ENCODE assay signal across 1 cellular context in the genomic region with DNA sequence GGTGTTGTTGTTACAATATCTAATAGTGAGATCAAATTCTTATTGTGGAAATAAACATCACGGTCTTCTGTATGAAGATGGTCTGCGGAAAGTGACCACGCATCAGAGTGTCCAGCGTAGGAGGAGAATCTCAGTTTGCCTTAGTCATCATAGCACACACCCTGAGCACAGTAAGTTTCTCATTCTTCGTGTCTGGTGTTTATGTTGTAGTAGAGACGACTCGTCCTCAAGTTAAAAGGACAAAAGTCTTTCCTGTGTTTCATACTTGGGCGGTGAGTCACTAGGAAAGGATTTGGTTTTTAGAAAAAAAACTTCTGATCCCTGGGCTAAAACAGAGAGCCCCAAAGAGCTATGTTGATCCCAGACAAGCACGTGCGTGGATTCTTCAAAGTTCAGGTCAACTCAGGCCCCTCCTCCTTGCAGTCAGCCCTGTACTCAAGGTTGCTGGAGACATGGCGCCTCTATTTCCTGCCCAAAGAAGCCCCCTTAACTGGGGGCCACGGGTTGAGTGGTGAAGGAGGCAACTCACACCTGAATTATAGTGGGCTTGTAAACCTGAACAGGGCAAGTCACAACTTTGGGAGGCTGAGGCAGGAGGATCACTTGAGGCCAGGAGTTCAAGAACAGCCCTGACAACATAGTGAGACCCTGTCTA.
TF ChIP-seq lines count a peak whose summit lies in the region.

No MANE protein-coding gene starts in this region.

TF ChIP-seq in HepG2, 621 proteins besides CTCF, POLR2A, EP300 and RAD21 (continued from another document and continues in another):
- TF ChIP-seq, protein P1, sequence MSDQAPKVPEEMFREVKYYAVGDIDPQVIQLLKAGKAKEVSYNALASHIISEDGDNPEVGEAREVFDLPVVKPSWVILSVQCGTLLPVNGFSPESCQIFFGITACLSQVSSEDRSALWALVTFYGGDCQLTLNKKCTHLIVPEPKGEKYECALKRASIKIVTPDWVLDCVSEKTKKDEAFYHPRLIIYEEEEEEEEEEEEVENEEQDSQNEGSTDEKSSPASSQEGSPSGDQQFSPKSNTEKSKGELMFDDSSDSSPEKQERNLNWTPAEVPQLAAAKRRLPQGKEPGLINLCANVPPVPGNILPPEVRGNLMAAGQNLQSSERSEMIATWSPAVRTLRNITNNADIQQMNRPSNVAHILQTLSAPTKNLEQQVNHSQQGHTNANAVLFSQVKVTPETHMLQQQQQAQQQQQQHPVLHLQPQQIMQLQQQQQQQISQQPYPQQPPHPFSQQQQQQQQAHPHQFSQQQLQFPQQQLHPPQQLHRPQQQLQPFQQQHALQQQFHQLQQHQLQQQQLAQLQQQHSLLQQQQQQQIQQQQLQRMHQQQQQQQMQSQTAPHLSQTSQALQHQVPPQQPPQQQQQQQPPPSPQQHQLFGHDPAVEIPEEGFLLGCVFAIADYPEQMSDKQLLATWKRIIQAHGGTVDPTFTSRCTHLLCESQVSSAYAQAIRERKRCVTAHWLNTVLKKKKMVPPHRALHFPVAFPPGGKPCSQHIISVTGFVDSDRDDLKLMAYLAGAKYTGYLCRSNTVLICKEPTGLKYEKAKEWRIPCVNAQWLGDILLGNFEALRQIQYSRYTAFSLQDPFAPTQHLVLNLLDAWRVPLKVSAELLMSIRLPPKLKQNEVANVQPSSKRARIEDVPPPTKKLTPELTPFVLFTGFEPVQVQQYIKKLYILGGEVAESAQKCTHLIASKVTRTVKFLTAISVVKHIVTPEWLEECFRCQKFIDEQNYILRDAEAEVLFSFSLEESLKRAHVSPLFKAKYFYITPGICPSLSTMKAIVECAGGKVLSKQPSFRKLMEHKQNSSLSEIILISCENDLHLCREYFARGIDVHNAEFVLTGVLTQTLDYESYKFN (CRISPR knock-in tag; conservative IDR thresholded peaks at IDR 0.05), result peak; percentile 93
- peak; percentile 96 for TF ChIP-seq ZBTB7B (CRISPR knock-in tag; IDR thresholded peaks at IDR 0.05)
- peak; percentile 28; the same call in 1 of the 2 replicates for TF ChIP-seq ZNF768 (CRISPR knock-in tag; IDR thresholded peaks at IDR 0.05)
- TF ChIP-seq XRCC5 (optimal IDR thresholded peaks at IDR 0.05; ENCODE audit: low read length), result no peak
- 0 out of 2 replicates have a peak, but pooled peaks have one; percentile 56 for TF ChIP-seq ZNF607 (CRISPR knock-in tag; IDR thresholded peaks at IDR 0.05; ENCODE audit: borderline replicate concordance)
- TF ChIP-seq, protein P2, sequence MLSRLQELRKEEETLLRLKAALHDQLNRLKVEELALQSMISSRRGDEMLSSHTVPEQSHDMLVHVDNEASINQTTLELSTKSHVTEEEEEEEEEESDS (CRISPR knock-in tag; IDR thresholded peaks at IDR 0.05; ENCODE audit: borderline replicate concordance), result 0 out of 2 replicates have a peak, but pooled peaks have one; percentile 48
- TF ChIP-seq, protein P3, sequence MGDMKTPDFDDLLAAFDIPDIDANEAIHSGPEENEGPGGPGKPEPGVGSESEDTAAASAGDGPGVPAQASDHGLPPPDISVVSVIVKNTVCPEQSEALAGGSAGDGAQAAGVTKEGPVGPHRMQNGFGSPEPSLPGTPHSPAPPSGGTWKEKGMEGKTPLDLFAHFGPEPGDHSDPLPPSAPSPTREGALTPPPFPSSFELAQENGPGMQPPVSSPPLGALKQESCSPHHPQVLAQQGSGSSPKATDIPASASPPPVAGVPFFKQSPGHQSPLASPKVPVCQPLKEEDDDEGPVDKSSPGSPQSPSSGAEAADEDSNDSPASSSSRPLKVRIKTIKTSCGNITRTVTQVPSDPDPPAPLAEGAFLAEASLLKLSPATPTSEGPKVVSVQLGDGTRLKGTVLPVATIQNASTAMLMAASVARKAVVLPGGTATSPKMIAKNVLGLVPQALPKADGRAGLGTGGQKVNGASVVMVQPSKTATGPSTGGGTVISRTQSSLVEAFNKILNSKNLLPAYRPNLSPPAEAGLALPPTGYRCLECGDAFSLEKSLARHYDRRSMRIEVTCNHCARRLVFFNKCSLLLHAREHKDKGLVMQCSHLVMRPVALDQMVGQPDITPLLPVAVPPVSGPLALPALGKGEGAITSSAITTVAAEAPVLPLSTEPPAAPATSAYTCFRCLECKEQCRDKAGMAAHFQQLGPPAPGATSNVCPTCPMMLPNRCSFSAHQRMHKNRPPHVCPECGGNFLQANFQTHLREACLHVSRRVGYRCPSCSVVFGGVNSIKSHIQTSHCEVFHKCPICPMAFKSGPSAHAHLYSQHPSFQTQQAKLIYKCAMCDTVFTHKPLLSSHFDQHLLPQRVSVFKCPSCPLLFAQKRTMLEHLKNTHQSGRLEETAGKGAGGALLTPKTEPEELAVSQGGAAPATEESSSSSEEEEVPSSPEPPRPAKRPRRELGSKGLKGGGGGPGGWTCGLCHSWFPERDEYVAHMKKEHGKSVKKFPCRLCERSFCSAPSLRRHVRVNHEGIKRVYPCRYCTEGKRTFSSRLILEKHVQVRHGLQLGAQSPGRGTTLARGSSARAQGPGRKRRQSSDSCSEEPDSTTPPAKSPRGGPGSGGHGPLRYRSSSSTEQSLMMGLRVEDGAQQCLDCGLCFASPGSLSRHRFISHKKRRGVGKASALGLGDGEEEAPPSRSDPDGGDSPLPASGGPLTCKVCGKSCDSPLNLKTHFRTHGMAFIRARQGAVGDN (CRISPR knock-in tag; IDR thresholded peaks at IDR 0.05), result no peak; the same call in 1 of the 2 replicates
- peak; percentile 67 for TF ChIP-seq ZNF547 (CRISPR knock-in tag; IDR thresholded peaks at IDR 0.05)
- TF ChIP-seq, protein P4, sequence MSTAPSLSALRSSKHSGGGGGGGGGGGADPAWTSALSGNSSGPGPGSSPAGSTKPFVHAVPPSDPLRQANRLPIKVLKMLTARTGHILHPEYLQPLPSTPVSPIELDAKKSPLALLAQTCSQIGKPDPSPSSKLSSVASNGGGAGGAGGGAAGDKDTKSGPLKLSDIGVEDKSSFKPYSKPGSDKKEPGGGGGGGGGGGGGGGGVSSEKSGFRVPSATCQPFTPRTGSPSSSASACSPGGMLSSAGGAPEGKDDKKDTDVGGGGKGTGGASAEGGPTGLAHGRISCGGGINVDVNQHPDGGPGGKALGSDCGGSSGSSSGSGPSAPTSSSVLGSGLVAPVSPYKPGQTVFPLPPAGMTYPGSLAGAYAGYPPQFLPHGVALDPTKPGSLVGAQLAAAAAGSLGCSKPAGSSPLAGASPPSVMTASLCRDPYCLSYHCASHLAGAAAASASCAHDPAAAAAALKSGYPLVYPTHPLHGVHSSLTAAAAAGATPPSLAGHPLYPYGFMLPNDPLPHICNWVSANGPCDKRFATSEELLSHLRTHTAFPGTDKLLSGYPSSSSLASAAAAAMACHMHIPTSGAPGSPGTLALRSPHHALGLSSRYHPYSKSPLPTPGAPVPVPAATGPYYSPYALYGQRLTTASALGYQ (CRISPR knock-in tag; IDR thresholded peaks at IDR 0.05), result peak; percentile 92
- TF ChIP-seq ZNF790 (CRISPR knock-in tag; IDR thresholded peaks at IDR 0.05; ENCODE audit: borderline replicate concordance), result 0 out of 2 replicates have a peak, but pooled peaks have one; percentile 17
- TF ChIP-seq, protein P5, sequence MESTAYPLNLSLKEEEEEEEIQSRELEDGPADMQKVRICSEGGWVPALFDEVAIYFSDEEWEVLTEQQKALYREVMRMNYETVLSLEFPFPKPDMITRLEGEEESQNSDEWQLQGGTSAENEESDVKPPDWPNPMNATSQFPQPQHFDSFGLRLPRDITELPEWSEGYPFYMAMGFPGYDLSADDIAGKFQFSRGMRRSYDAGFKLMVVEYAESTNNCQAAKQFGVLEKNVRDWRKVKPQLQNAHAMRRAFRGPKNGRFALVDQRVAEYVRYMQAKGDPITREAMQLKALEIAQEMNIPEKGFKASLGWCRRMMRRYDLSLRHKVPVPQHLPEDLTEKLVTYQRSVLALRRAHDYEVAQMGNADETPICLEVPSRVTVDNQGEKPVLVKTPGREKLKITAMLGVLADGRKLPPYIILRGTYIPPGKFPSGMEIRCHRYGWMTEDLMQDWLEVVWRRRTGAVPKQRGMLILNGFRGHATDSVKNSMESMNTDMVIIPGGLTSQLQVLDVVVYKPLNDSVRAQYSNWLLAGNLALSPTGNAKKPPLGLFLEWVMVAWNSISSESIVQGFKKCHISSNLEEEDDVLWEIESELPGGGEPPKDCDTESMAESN (CRISPR knock-in tag; conservative IDR thresholded peaks at IDR 0.05), result 0 out of 2 replicates have a peak, but pooled peaks have one; percentile 8
- peak; percentile 71; the same call in 1 of the 2 replicates for TF ChIP-seq MIER3 (CRISPR knock-in tag; IDR thresholded peaks at IDR 0.05; ENCODE audit: borderline replicate concordance)
- TF ChIP-seq ZNF335 (CRISPR knock-in tag; IDR thresholded peaks at IDR 0.05), result 0 out of 2 replicates have a peak, but pooled peaks have one; percentile 60
- TF ChIP-seq ZNF430 (CRISPR knock-in tag; IDR thresholded peaks at IDR 0.05), result peak; percentile 92
- TF ChIP-seq, protein P6, sequence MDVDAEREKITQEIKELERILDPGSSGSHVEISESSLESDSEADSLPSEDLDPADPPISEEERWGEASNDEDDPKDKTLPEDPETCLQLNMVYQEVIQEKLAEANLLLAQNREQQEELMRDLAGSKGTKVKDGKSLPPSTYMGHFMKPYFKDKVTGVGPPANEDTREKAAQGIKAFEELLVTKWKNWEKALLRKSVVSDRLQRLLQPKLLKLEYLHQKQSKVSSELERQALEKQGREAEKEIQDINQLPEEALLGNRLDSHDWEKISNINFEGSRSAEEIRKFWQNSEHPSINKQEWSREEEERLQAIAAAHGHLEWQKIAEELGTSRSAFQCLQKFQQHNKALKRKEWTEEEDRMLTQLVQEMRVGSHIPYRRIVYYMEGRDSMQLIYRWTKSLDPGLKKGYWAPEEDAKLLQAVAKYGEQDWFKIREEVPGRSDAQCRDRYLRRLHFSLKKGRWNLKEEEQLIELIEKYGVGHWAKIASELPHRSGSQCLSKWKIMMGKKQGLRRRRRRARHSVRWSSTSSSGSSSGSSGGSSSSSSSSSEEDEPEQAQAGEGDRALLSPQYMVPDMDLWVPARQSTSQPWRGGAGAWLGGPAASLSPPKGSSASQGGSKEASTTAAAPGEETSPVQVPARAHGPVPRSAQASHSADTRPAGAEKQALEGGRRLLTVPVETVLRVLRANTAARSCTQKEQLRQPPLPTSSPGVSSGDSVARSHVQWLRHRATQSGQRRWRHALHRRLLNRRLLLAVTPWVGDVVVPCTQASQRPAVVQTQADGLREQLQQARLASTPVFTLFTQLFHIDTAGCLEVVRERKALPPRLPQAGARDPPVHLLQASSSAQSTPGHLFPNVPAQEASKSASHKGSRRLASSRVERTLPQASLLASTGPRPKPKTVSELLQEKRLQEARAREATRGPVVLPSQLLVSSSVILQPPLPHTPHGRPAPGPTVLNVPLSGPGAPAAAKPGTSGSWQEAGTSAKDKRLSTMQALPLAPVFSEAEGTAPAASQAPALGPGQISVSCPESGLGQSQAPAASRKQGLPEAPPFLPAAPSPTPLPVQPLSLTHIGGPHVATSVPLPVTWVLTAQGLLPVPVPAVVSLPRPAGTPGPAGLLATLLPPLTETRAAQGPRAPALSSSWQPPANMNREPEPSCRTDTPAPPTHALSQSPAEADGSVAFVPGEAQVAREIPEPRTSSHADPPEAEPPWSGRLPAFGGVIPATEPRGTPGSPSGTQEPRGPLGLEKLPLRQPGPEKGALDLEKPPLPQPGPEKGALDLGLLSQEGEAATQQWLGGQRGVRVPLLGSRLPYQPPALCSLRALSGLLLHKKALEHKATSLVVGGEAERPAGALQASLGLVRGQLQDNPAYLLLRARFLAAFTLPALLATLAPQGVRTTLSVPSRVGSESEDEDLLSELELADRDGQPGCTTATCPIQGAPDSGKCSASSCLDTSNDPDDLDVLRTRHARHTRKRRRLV (CRISPR knock-in tag; IDR thresholded peaks at IDR 0.05), result no peak
- TF ChIP-seq CHCHD3 (CRISPR knock-in tag; IDR thresholded peaks at IDR 0.05), result no peak
- peak; percentile 9; the same call in 1 of the 2 replicates for TF ChIP-seq ZNF263 (CRISPR knock-in tag; IDR thresholded peaks at IDR 0.05)
- TF ChIP-seq, protein P7, sequence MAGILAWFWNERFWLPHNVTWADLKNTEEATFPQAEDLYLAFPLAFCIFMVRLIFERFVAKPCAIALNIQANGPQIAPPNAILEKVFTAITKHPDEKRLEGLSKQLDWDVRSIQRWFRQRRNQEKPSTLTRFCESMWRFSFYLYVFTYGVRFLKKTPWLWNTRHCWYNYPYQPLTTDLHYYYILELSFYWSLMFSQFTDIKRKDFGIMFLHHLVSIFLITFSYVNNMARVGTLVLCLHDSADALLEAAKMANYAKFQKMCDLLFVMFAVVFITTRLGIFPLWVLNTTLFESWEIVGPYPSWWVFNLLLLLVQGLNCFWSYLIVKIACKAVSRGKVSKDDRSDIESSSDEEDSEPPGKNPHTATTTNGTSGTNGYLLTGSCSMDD (CRISPR knock-in tag; IDR thresholded peaks at IDR 0.05), result no peak
- peak; percentile 86 for TF ChIP-seq ETV5 (CRISPR knock-in tag; IDR thresholded peaks at IDR 0.05; ENCODE audit: borderline replicate concordance)
- peak; percentile 40; the same call in 1 of the 2 replicates for TF ChIP-seq NR2C2 (CRISPR knock-in tag; IDR thresholded peaks at IDR 0.05; ENCODE audit: borderline replicate concordance)
- TF ChIP-seq, protein P8, sequence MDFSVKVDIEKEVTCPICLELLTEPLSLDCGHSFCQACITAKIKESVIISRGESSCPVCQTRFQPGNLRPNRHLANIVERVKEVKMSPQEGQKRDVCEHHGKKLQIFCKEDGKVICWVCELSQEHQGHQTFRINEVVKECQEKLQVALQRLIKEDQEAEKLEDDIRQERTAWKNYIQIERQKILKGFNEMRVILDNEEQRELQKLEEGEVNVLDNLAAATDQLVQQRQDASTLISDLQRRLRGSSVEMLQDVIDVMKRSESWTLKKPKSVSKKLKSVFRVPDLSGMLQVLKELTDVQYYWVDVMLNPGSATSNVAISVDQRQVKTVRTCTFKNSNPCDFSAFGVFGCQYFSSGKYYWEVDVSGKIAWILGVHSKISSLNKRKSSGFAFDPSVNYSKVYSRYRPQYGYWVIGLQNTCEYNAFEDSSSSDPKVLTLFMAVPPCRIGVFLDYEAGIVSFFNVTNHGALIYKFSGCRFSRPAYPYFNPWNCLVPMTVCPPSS (IDR thresholded peaks at IDR 0.05), result no peak
- 0 out of 2 replicates have a peak, but pooled peaks have one; percentile 53 for TF ChIP-seq MEIS2 (CRISPR knock-in tag; IDR thresholded peaks at IDR 0.05)
- TF ChIP-seq MED1 (CRISPR knock-in tag; IDR thresholded peaks at IDR 0.05), result peak; percentile 80
- TF ChIP-seq, protein P9, sequence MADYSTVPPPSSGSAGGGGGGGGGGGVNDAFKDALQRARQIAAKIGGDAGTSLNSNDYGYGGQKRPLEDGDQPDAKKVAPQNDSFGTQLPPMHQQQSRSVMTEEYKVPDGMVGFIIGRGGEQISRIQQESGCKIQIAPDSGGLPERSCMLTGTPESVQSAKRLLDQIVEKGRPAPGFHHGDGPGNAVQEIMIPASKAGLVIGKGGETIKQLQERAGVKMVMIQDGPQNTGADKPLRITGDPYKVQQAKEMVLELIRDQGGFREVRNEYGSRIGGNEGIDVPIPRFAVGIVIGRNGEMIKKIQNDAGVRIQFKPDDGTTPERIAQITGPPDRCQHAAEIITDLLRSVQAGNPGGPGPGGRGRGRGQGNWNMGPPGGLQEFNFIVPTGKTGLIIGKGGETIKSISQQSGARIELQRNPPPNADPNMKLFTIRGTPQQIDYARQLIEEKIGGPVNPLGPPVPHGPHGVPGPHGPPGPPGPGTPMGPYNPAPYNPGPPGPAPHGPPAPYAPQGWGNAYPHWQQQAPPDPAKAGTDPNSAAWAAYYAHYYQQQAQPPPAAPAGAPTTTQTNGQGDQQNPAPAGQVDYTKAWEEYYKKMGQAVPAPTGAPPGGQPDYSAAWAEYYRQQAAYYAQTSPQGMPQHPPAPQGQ (CRISPR knock-in tag; IDR thresholded peaks at IDR 0.05; ENCODE audit: borderline replicate concordance), result 0 out of 2 replicates have a peak, but pooled peaks have one; percentile 86
- TF ChIP-seq ZNF501 (CRISPR knock-in tag; IDR thresholded peaks at IDR 0.05), result peak; percentile 72
- TF ChIP-seq, protein P10, sequence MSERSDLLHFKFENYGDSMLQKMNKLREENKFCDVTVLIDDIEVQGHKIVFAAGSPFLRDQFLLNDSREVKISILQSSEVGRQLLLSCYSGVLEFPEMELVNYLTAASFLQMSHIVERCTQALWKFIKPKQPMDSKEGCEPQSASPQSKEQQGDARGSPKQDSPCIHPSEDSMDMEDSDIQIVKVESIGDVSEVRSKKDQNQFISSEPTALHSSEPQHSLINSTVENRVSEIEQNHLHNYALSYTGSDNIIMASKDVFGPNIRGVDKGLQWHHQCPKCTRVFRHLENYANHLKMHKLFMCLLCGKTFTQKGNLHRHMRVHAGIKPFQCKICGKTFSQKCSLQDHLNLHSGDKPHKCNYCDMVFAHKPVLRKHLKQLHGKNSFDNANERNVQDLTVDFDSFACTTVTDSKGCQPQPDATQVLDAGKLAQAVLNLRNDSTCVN (CRISPR knock-in tag; IDR thresholded peaks at IDR 0.05; ENCODE audit: borderline replicate concordance), result no peak
